Comparison of ENCODE assay signal across 15 cellular contexts in the genomic region with DNA sequence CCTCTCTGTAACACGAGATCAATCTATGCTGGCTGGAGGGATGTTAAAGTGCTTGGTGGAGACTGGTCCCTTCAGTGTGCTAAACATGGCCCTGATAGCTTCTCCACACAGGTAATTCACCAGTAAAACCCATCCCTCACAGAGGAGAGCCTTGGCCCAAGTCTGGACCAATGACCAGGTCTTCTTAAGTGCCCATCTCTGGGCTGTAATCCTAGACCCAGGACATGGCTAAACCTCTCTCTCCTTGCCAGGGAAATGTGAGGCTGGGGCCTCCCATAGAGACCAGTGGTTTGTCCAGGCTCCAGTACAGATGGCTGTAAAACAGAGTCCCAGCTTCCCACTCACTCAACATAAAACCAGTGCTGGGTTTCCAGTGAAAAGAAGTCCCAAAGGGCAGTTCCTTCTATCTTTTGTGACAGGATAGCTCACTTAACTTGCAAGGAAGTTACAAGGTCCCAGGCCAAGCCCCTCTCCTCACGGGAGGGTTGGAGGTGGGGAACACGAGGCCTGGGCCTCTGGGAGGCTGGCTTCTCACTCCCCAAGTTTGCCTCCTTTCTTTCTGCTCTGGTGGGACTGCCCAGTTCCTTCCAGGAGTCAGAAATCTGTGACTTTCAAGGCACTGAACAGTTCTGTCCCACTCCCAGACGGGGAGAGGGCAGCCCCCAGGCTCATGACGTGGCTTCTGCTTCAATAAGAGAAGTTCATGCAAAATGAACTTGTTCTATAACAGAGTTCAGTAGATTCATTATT. TPM values are rescaled to one million over a fixed set of nuclear protein-coding genes. Genes with fewer than 3 reads are reported as not detected.
DNase-seq lines count a peak whose midpoint lies in the region; ATAC-seq and TF ChIP-seq lines count a peak whose summit lies in the region.
"Had no signal": no experiment of that assay in that cellular context is flagged by ENCODE, and none has a peak within 500 bp of the region (broad histone marks: within the 10 kb centered on the region; RNA-seq: fewer than 3 reads in every experiment).

No MANE protein-coding gene starts in this region.

- no peak overlapping the region for H3K27ac Mint-ChIP-seq in activated T-cell treated with anti-CD3 and anti-CD28 coated beads, Interleukin-2, amount 50 U/mL, for 72 hours
- H3K27ac Mint-ChIP-seq in CD14-positive monocyte = no peak overlapping the region

- no peak for ATAC-seq in activated T-cell treated with anti-CD3 and anti-CD28 coated beads, Interleukin-2, amount 50 U/mL, for 72 hours (replicated peaks in 1 of 2)
- no peak for ATAC-seq in HG03442 (IDR thresholded peaks at IDR 0.05; ENCODE audit: unreplicated experiment)
- ATAC-seq: HepG2 had no signal

- peaks cover 4% of the 10 kb centered on the region for H3K4me1 Mint-ChIP-seq in activated T-cell treated with anti-CD3 and anti-CD28 coated beads, Interleukin-2, amount 50 U/mL, for 72 hours (ENCODE audit: low read depth)
- H3K4me1 Mint-ChIP-seq in CD14-positive monocyte = peaks cover 14% of the 10 kb centered on the region

- H3K27me3 ChIP-seq in suprapubic skin = peaks cover 17% of the 10 kb centered on the region

- no peak overlapping the region for H3K4me3 Mint-ChIP-seq in activated T-cell treated with anti-CD3 and anti-CD28 coated beads, Interleukin-2, amount 50 U/mL, for 72 hours
- H3K4me3 Mint-ChIP-seq in CD14-positive monocyte = peak overlapping the region in 1 of 2 donors; percentile 71

- peaks cover 14% of the 10 kb centered on the region for H3K4me1 ChIP-seq in suprapubic skin

- WGBS in suprapubic skin = 74% methylated on average over 5 of the region's 5 CpGs

- no peaks in the 10 kb centered on the region for H3K36me3 Mint-ChIP-seq in activated T-cell treated with anti-CD3 and anti-CD28 coated beads, Interleukin-2, amount 50 U/mL, for 72 hours (ENCODE audit: insufficient read depth in 2 of 2)
- peaks cover 0 to 3% of the 10 kb centered on the region in 2 donors for H3K36me3 Mint-ChIP-seq in CD14-positive monocyte

- no peaks in the 10 kb centered on the region for H3K9me3 Mint-ChIP-seq in activated T-cell treated with anti-CD3 and anti-CD28 coated beads, Interleukin-2, amount 50 U/mL, for 72 hours
- H3K9me3 Mint-ChIP-seq in CD14-positive monocyte = peaks cover 0 to 8% (median 2%) of the 10 kb centered on the region in 7 donors

- intact Hi-C loops in CD14-positive monocyte (cut with micrococcal nuclease) = no loop called here

- DNase-seq in activated T-cell treated with anti-CD3 and anti-CD28 coated beads, Interleukin-2, amount 50 U/mL, for 1 hour = peak; percentile 13
- DNase-seq in activated T-cell treated with anti-CD3 and anti-CD28 coated beads, Interleukin-2, amount 50 U/mL, for 72 hours = no peak
- DNase-seq in CD14-positive monocyte (ENCODE audit: low spot score) (peak; percentile 34), mesenteric fat pad (ENCODE audit: low spot score) (peak; percentile 43), suprapubic skin (ENCODE audit: low spot score in 2 of 2) (peak; percentile 25 to 43), cerebellum (ENCODE audit: low spot score) (no peak)
- DNase-seq in stimulated activated naive CD4-positive, alpha-beta T cell (lab: John Stamatoyannopoulos, UW) = no peak
- DNase-seq: C1 segment of cervical spinal cord, HCEC 1CT, MM.1S, NCI-H1930, NCI-H2171 treated with DMSO at 0.1 percent for 48 hours, NCI-H774 had no signal

- H3K36me3 ChIP-seq in suprapubic skin = no peaks in the 10 kb centered on the region

- no peak for TF ChIP-seq EP300 in suprapubic skin (IDR thresholded peaks at IDR 0.05)

- no peak overlapping the region for H3K4me3 ChIP-seq in suprapubic skin

- no peak overlapping the region for H3K27ac ChIP-seq in suprapubic skin

- no peak for TF ChIP-seq POLR2A in suprapubic skin (IDR thresholded peaks at IDR 0.05)

- no peak for TF ChIP-seq CTCF in CD14-positive monocyte (IDR thresholded peaks at IDR 0.05)
- TF ChIP-seq CTCF in suprapubic skin (IDR thresholded peaks at IDR 0.05) = no peak

- H3K9me3 ChIP-seq in suprapubic skin = no peaks in the 10 kb centered on the region

- H3K27me3 Mint-ChIP-seq in activated T-cell treated with anti-CD3 and anti-CD28 coated beads, Interleukin-2, amount 50 U/mL, for 72 hours (ENCODE audit: low read depth) = peaks cover 37% of the 10 kb centered on the region
- H3K27me3 Mint-ChIP-seq in CD14-positive monocyte (ENCODE audit: low read depth in 3 of 3) = peaks cover 38 to 58% (median 42%) of the 10 kb centered on the region in 3 donors

RNA-seq across cellular contexts. Expression of gene KIF17, which starts 2.2 kb away (rescaled TPM):
- not detected for total RNA-seq in activated T-cell treated with anti-CD3 and anti-CD28 coated beads, Interleukin-2, amount 50 U/mL, for 72 hours
- not detected for polyA plus RNA-seq in CD14-positive monocyte
- total RNA-seq in mesenteric fat pad (4.6 TPM), suprapubic skin (1 to 10 TPM in 3 of 4 donors, under 1 TPM in 1; 0.76 to 5.6 (median 2.1) TPM), cerebellum (1.5 TPM)

RNA-seq across cellular contexts. Expression of gene SH2D5, which starts 12.5 kb away (rescaled TPM):
- under 1 TPM; 0.09 to 0.34 TPM for total RNA-seq in activated T-cell treated with anti-CD3 and anti-CD28 coated beads, Interleukin-2, amount 50 U/mL, for 72 hours
- polyA plus RNA-seq in CD14-positive monocyte = not detected
- total RNA-seq in mesenteric fat pad = 0.22 TPM
- 1 to 10 TPM in 1 of 4 donors, under 1 TPM in 1, not detected in 2; 0.23 to 1.2 TPM for total RNA-seq in suprapubic skin
- total RNA-seq in cerebellum = 2.1 TPM

RNA-seq across cellular contexts. Expression of gene DDOST, which starts 58.9 kb away (rescaled TPM):
- total RNA-seq in activated T-cell treated with anti-CD3 and anti-CD28 coated beads, Interleukin-2, amount 50 U/mL, for 72 hours = 100 to 1,000 TPM; 159 to 175 TPM
- 100 to 1,000 TPM; 241 to 245 TPM for polyA plus RNA-seq in CD14-positive monocyte
- 133 TPM for total RNA-seq in mesenteric fat pad
- 100 to 1,000 TPM in 3 of 4 donors, 10 to 100 TPM in 1; 75.9 to 143 (median 125) TPM for total RNA-seq in suprapubic skin
- 88.3 TPM for total RNA-seq in cerebellum

Comparison
In these comparisons a context has a peak if more than half of its experiments do, and no peak if none do; other contexts are left out.
1. DNase-seq: peak in activated T-cell treated with anti-CD3 and anti-CD28 coated beads, Interleukin-2, amount 50 U/mL, for 1 hour (single experiment), CD14-positive monocyte (single experiment), mesenteric fat pad (single experiment) and suprapubic skin (2 of 2); none in activated T-cell treated with anti-CD3 and anti-CD28 coated beads, Interleukin-2, amount 50 U/mL, for 72 hours (0 of 2), stimulated activated naive CD4-positive, alpha-beta T cell (0 of 6) and cerebellum (single experiment).